In genomic region chr12:2523317-2523716, GRCh38 we compare ENCODE assay signal across 22 cellular contexts.
"Had no signal": no experiment of that assay in that cellular context is flagged by ENCODE, and none has a peak within 500 bp of the region (broad histone marks: within the 10 kb centered on the region; RNA-seq: fewer than 3 reads in every experiment).

No MANE protein-coding gene starts in this region.

- H3K36me3 ChIP-seq: pancreas, right lobe of liver, thyroid gland, tibial nerve, upper lobe of left lung, uterus had no signal

- H3K27ac ChIP-seq: pancreas, psoas muscle, right lobe of liver, sigmoid colon, stomach, thoracic aorta, thyroid gland, tibial nerve, upper lobe of left lung, uterus had no signal

- H3K4me1 ChIP-seq: pancreas, psoas muscle, right lobe of liver, sigmoid colon, stomach, tibial nerve, upper lobe of left lung, uterus had no signal

- H3K27me3 ChIP-seq: pancreas, right lobe of liver, sigmoid colon, stomach, thyroid gland, tibial nerve, upper lobe of left lung, uterus had no signal

- ATAC-seq: naive thymus-derived CD4-positive, alpha-beta T cell; natural killer cell; pancreas; psoas muscle; right cardiac atrium; right lobe of liver; stimulated activated naive B cell treated with anti-CD40 and anti-IgM and Interleukin-4, amounts not matched to agents 10 μg/mL and 1 μg/mL and 100 μg/mL, for 72 hours had no signal

- DNase-seq: naive thymus-derived CD4-positive, alpha-beta T cell; natural killer cell; occipital lobe; pancreas; psoas muscle; right cardiac atrium; right lobe of liver; sigmoid colon; small intestine; stimulated activated CD4-positive, alpha-beta T cell treated with anti-CD3 and anti-CD28 coated beads, Interleukin-15, amount 100 ng/mL, for 24 hours; stimulated activated CD4-positive, alpha-beta T cell treated with anti-CD3 and anti-CD28 coated beads, Interleukin-2, amount 100 ng/mL, for 24 hours; stimulated activated CD4-positive, alpha-beta T cell treated with anti-CD3 and anti-CD28 coated beads, Interleukin-2, amount 100 ng/mL, for 48 hours; stimulated activated CD4-positive, alpha-beta T cell treated with anti-CD3 and anti-CD28 coated beads, Interleukin-4, amount 100 ng/mL, for 24 hours; stimulated activated naive B cell treated with anti-CD40 and anti-IgM and Interleukin-4, amounts not matched to agents 10 μg/mL and 1 μg/mL and 100 μg/mL, for 72 hours; stimulated activated naive CD4-positive, alpha-beta T cell treated with Interleukin-2 at 50 U/mL for 16 hours; stomach; thyroid gland; trophoblast cell; upper lobe of left lung; uterus had no signal

- H3K4me3 ChIP-seq: pancreas, psoas muscle, right lobe of liver, sigmoid colon, stomach, thoracic aorta, thyroid gland, tibial nerve, upper lobe of left lung, uterus had no signal

- H3K9me3 ChIP-seq: pancreas, psoas muscle, right lobe of liver, sigmoid colon, stomach, thoracic aorta, thyroid gland, tibial nerve, upper lobe of left lung, uterus had no signal
